In genomic region chr1:67339623-67340343, GRCh38 we compare ENCODE assay signal across 8 cellular contexts.
DNase-seq lines count a peak whose midpoint lies in the region; ATAC-seq and TF ChIP-seq lines count a peak whose summit lies in the region.

No MANE protein-coding gene starts in this region.

- H3K4me3 Mint-ChIP-seq in stimulated activated memory B cell treated with anti-CD40 and anti-IgM and Interleukin-4, amounts not matched to agents 10 μg/mL and 1 μg/mL and 100 μg/mL, for 72 hours = no peak overlapping the region

- no peak overlapping the region for H3K9ac ChIP-seq in OCI-LY3 (ENCODE audit: low read length)

- H3K36me3 Mint-ChIP-seq in stimulated activated memory B cell treated with anti-CD40 and anti-IgM and Interleukin-4, amounts not matched to agents 10 μg/mL and 1 μg/mL and 100 μg/mL, for 72 hours = no peaks in the 10 kb centered on the region

- peak overlapping the region; percentile 48 for H3K4me2 ChIP-seq in OCI-LY3 (ENCODE audit: low read length)

- no peaks in the 10 kb centered on the region for H4K20me1 ChIP-seq in OCI-LY3 (ENCODE audit: insufficient read depth, low read length)

- H3K4me1 ChIP-seq in OCI-LY3 (ENCODE audit: low read length) = peaks cover 49% of the 10 kb centered on the region

- peak overlapping the region; percentile 82 for H3K27ac Mint-ChIP-seq in stimulated activated memory B cell treated with anti-CD40 and anti-IgM and Interleukin-4, amounts not matched to agents 10 μg/mL and 1 μg/mL and 100 μg/mL, for 72 hours

- no peak for TF ChIP-seq CTCF in OCI-LY3 (IDR thresholded peaks at IDR 0.05; ENCODE audit: low read depth, low read length)
- no peak for TF ChIP-seq CTCF in epithelial cell of esophagus (IDR thresholded peaks at IDR 0.05; ENCODE audit: insufficient read depth, low read depth, low read length, missing control alignments)

- peak overlapping the region; percentile 6; the same call in 1 of the 2 replicates for H3K4me3 ChIP-seq in OCI-LY3 (ENCODE audit: low read length)
- no peak overlapping the region for H3K4me3 ChIP-seq in epithelial cell of esophagus (ENCODE audit: low read length)

- no peak overlapping the region for H2AFZ ChIP-seq in OCI-LY3 (ENCODE audit: low read depth, low read length)

- H3K27me3 Mint-ChIP-seq in stimulated activated memory B cell treated with anti-CD40 and anti-IgM and Interleukin-4, amounts not matched to agents 10 μg/mL and 1 μg/mL and 100 μg/mL, for 72 hours = no peaks in the 10 kb centered on the region

- H3K36me3 ChIP-seq in OCI-LY3 (replicated peaks; ENCODE audit: low read depth, low read length) = no peaks in the 10 kb centered on the region

- H3K27me3 ChIP-seq in OCI-LY3 (ENCODE audit: low read depth, low read length) = no peaks in the 10 kb centered on the region

- no peaks in the 10 kb centered on the region for H3K79me2 ChIP-seq in OCI-LY3 (ENCODE audit: low read length)

- no peaks in the 10 kb centered on the region for H3K9me3 ChIP-seq in OCI-LY3 (ENCODE audit: insufficient read depth, low read length)

- H3K9me3 Mint-ChIP-seq in stimulated activated memory B cell treated with anti-CD40 and anti-IgM and Interleukin-4, amounts not matched to agents 10 μg/mL and 1 μg/mL and 100 μg/mL, for 72 hours = no peaks in the 10 kb centered on the region

- ATAC-seq in GM18517 (IDR thresholded peaks at IDR 0.05; ENCODE audit: unreplicated experiment) = peak; percentile 40
- ATAC-seq in HG02763 (IDR thresholded peaks at IDR 0.05; ENCODE audit: unreplicated experiment) = peak; percentile 46
- peak; percentile 74 for ATAC-seq in stimulated activated memory B cell treated with anti-CD40 and anti-IgM and Interleukin-4, amounts not matched to agents 10 μg/mL and 1 μg/mL and 100 μg/mL, for 72 hours
- no peak for ATAC-seq in HG03025 (IDR thresholded peaks at IDR 0.05; ENCODE audit: low FRiP score, unreplicated experiment)

- DNase-seq in epithelial cell of esophagus (ENCODE audit: low read depth) (peak; percentile 89), islet precursor cell (no peak), NCI-H1105 treated with DMSO at 0.1 percent for 48 hours (lab: John Stamatoyannopoulos, UW) (no peak)

- peak overlapping the region; percentile 51 for H3K27ac ChIP-seq in OCI-LY3 (ENCODE audit: low read length)

- peaks cover 67% of the 10 kb centered on the region for H3K4me1 Mint-ChIP-seq in stimulated activated memory B cell treated with anti-CD40 and anti-IgM and Interleukin-4, amounts not matched to agents 10 μg/mL and 1 μg/mL and 100 μg/mL, for 72 hours
